ENCODE assay signal across 15 cellular contexts in the genomic region with DNA sequence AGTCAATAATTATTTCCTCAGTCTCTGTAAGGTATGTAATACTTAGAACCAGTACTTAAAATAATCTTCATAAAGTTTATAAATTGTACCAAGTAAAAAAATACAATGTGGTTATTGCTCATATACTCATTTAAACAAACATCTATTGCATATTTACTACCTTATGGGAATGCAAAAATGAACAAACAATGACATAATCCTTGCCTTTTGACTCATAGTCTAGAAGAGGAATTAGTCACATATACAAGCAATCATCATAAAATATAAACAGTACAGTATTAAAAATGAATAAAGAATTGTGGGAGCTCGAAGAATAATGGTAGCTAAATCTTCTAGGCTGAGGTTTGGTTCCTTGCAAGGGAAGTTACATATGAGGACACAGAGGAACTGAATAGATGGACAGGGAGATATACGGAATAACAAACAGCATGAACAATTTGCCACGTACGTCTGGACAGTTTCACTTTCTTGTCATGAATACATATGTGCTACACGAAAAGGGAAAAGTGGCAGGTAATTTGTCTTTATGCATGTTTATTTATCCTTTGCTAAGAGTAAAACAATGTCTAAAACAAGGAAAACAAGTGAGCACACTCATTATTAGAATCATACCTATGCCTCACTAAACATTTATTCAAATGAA. TPM values are rescaled to one million over a fixed set of nuclear protein-coding genes. Genes with fewer than 3 reads are reported as not detected.
DNase-seq lines count a peak whose midpoint lies in the region; ATAC-seq, FAIRE-seq and TF ChIP-seq lines count a peak whose summit lies in the region.
"Had no signal": no experiment of that assay in that cellular context is flagged by ENCODE, and none has a peak within 500 bp of the region (broad histone marks: within the 10 kb centered on the region; RNA-seq: fewer than 3 reads in every experiment).

No MANE protein-coding gene starts in this region.

- peaks cover 14 to 15% of the 10 kb centered on the region in 2 donors for H3K36me3 Mint-ChIP-seq in activated T-cell treated with anti-CD3 and anti-CD28 coated beads, Interleukin-2, amount 50 U/mL, for 72 hours (ENCODE audit: insufficient read depth in 2 of 2)

- dilution Hi-C loops in mammary epithelial cell (cut with HindIII; ENCODE audit: low sequenced_read_pairs), result no loop called here

- intact Hi-C loops in mammary epithelial cell (cut with micrococcal nuclease), result no loop called here
- intact Hi-C loops in pancreas (cut with DNase I), result no loop called here

- peaks cover 9 to 17% of the 10 kb centered on the region in 2 donors for H3K9me3 Mint-ChIP-seq in activated T-cell treated with anti-CD3 and anti-CD28 coated beads, Interleukin-2, amount 50 U/mL, for 72 hours

- BruUV-seq in mammary epithelial cell (replicated peaks; lab: Mats Ljungman, UMichigan), result no TSS peak

- peak overlapping the region; percentile 7 for H3K27ac Mint-ChIP-seq in activated T-cell treated with anti-CD3 and anti-CD28 coated beads, Interleukin-2, amount 50 U/mL, for 72 hours

- CTCF ChIA-PET in mammary epithelial cell (lab: Charles Lee; ENCODE audit: low non-redundant PET), result no interaction called here

- TF ChIP-seq CTCF in mammary epithelial cell (conservative IDR thresholded peaks at IDR 0.05 in 1 of 2, IDR thresholded peaks at IDR 0.05 in 1 of 2; ENCODE audit: extremely low read depth in 1 of 2, insufficient read depth in 1 of 2, low read depth in 1 of 2, low read length in 2 of 2), result no peak
- no peak for TF ChIP-seq CTCF in pancreas (IDR thresholded peaks at IDR 0.05)

- in situ Hi-C loops in mammary epithelial cell (cut with MboI; ENCODE audit: low sequenced_read_pairs in 2 of 2), result no loop called here

- H3K27ac ChIP-seq in mammary epithelial cell (ENCODE audit: insufficient read depth, low read depth, low read length) (no peak overlapping the region), small intestine (ENCODE audit: low read depth in 1 of 2, low read length in 1 of 2) (no peak overlapping the region), pancreas (no peak overlapping the region)
- H3K27ac ChIP-seq: cardiac muscle cell had no signal

- H3K27me3 ChIP-seq in mammary epithelial cell (ENCODE audit: insufficient read depth, low read length), result no peaks in the 10 kb centered on the region
- H3K27me3 ChIP-seq in small intestine (ENCODE audit: control insufficient read depth in 2 of 2, insufficient read depth in 2 of 2, low read length in 2 of 2), result no peaks in the 10 kb centered on the region
- H3K27me3 ChIP-seq in pancreas, result no peaks in the 10 kb centered on the region
- H3K27me3 ChIP-seq: cardiac muscle cell had no signal

- peak overlapping the region in 1 of 2 donors; percentile 53 for H3K4me3 Mint-ChIP-seq in activated T-cell treated with anti-CD3 and anti-CD28 coated beads, Interleukin-2, amount 50 U/mL, for 72 hours

- WGBS in mammary epithelial cell (ENCODE audit: low coverage, missing lambda C conversion rate), result 76% methylated on average over 5 of the region's 5 CpGs
- 42 to 53% (median 47%) methylated on average over 5 of the region's 5 CpGs for WGBS in small intestine, 3 donors
- 59 to 63% methylated on average over 5 of the region's 5 CpGs for WGBS in pancreas, 2 donors

- no peak overlapping the region for H3K4me2 ChIP-seq in mammary epithelial cell (ENCODE audit: insufficient read depth, low read depth, low read length)

- H3K4me1 ChIP-seq in mammary epithelial cell (ENCODE audit: insufficient read depth, low read length) (no peaks in the 10 kb centered on the region), small intestine (ENCODE audit: control insufficient read depth in 2 of 2, insufficient read depth in 1 of 2, low read depth in 1 of 2, low read length in 1 of 2) (no peaks in the 10 kb centered on the region), pancreas (no peaks in the 10 kb centered on the region)

- H3K79me2 ChIP-seq in mammary epithelial cell (ENCODE audit: insufficient read depth, low read length), result no peaks in the 10 kb centered on the region

- no peaks in the 10 kb centered on the region for H4K20me1 ChIP-seq in mammary epithelial cell (ENCODE audit: insufficient read depth, low read length)

- H3K27me3 Mint-ChIP-seq in activated T-cell treated with anti-CD3 and anti-CD28 coated beads, Interleukin-2, amount 50 U/mL, for 72 hours (ENCODE audit: low read depth), result no peaks in the 10 kb centered on the region

- FAIRE-seq in small intestine (lab: Jason Lieb, UNC), result no peak
- no peak for FAIRE-seq in pancreas (lab: Jason Lieb, UNC)
- FAIRE-seq: A204.1 had no signal

- no peak overlapping the region for H2AFZ ChIP-seq in mammary epithelial cell (ENCODE audit: low read depth, low read length)

- no peaks in the 10 kb centered on the region for H3K36me3 ChIP-seq in mammary epithelial cell (ENCODE audit: insufficient read depth, low read length)
- H3K36me3 ChIP-seq in small intestine (ENCODE audit: control insufficient read depth in 2 of 2, insufficient read depth in 2 of 2, low read length in 2 of 2), result no peaks in the 10 kb centered on the region
- H3K36me3 ChIP-seq in pancreas, result no peaks in the 10 kb centered on the region
- H3K36me3 ChIP-seq: cardiac muscle cell had no signal

- DNase-seq in activated T-cell treated with anti-CD3 and anti-CD28 coated beads, Interleukin-2, amount 50 U/mL, for 72 hours, result no peak
- no peak for DNase-seq in activated T-cell treated with anti-CD3 and anti-CD28 coated beads, Interleukin-2, amount 50 U/mL, for 48 hours
- peak; percentile 27 for DNase-seq in mammary epithelial cell
- DNase-seq in small intestine, result peak; percentile 9
- no peak for DNase-seq in pancreas
- no peak for DNase-seq in GM19240 (ENCODE audit: insufficient read length, low spot score)
- no peak for DNase-seq in middle frontal gyrus (ENCODE audit: extremely low spot score, low spot score)
- DNase-seq: activated CD4-positive, alpha-beta T cell treated with anti-CD3 and anti-CD28 coated beads, Interleukin-2, amount 50 U/mL, for 1 hour; activated gamma-delta T cell; Kasumi-1; mucosa of descending colon; posterior cingulate gyrus had no signal

- H3K4me3 ChIP-seq in mammary epithelial cell (replicated peaks in 1 of 3; ENCODE audit: insufficient read depth in 1 of 3, low read depth in 2 of 3, low read length in 3 of 3), result no peak overlapping the region
- no peak overlapping the region for H3K4me3 ChIP-seq in small intestine (ENCODE audit: low read depth in 1 of 2, low read length in 2 of 2)
- H3K4me3 ChIP-seq in pancreas, result no peak overlapping the region
- H3K4me3 ChIP-seq: cardiac muscle cell, mucosa of descending colon had no signal

- peaks cover 5% of the 10 kb centered on the region for H3K9me3 ChIP-seq in mammary epithelial cell (replicated peaks; ENCODE audit: insufficient read depth, low read length)
- no peaks in the 10 kb centered on the region for H3K9me3 ChIP-seq in small intestine (ENCODE audit: control insufficient read depth, low read depth)
- no peaks in the 10 kb centered on the region for H3K9me3 ChIP-seq in pancreas

- H3K4me1 Mint-ChIP-seq in activated T-cell treated with anti-CD3 and anti-CD28 coated beads, Interleukin-2, amount 50 U/mL, for 72 hours (ENCODE audit: low read depth), result no peaks in the 10 kb centered on the region

- peak; percentile 45 to 60 for ATAC-seq in activated T-cell treated with anti-CD3 and anti-CD28 coated beads, Interleukin-2, amount 50 U/mL, for 72 hours (replicated peaks in 1 of 2)
- peak; percentile 79 for ATAC-seq in HG03469 (IDR thresholded peaks at IDR 0.05; ENCODE audit: unreplicated experiment)
- ATAC-seq in pancreas, result no peak
- ATAC-seq: mucosa of descending colon had no signal

- no peak overlapping the region for H3K9ac ChIP-seq in mammary epithelial cell (ENCODE audit: insufficient read depth, low read length)

RNA-seq across cellular contexts. Expression of a gene that starts 17.2 kb away (rescaled TPM):
- total RNA-seq in activated T-cell treated with anti-CD3 and anti-CD28 coated beads, Interleukin-2, amount 50 U/mL, for 72 hours, result under 1 TPM; 0.82 to 0.86 TPM
- total RNA-seq in mammary epithelial cell (under 1 TPM; 0.14 to 0.50 TPM), pancreas (under 1 TPM; 0.04 to 0.19 (median 0.09) TPM)
- polyA plus RNA-seq in mammary epithelial cell (0.05 TPM), small intestine (under 1 TPM in 1 of 3 donors, not detected in 2; 0.04 TPM), pancreas (under 1 TPM; 0.04 to 0.14 TPM)
- polyA minus RNA-seq in mammary epithelial cell, result not detected

Comparison
In these comparisons a context has a peak if more than half of its experiments do, and no peak if none do; other contexts are left out.
1. ATAC-seq: peak in activated T-cell treated with anti-CD3 and anti-CD28 coated beads, Interleukin-2, amount 50 U/mL, for 72 hours (2 of 2) and HG03469 (single experiment); none in pancreas (0 of 4).
2. DNase-seq: peak in mammary epithelial cell (single experiment) and small intestine (single experiment); none in activated T-cell treated with anti-CD3 and anti-CD28 coated beads, Interleukin-2, amount 50 U/mL, for 72 hours (0 of 2), activated T-cell treated with anti-CD3 and anti-CD28 coated beads, Interleukin-2, amount 50 U/mL, for 48 hours (0 of 2), pancreas (0 of 6), GM19240 (single experiment) and middle frontal gyrus (single experiment).